Comparison of ENCODE assay signal across 19 cellular contexts in genomic region chr19:56577719-56578602, GRCh38. TPM values are rescaled to one million over a fixed set of nuclear protein-coding genes. Genes with fewer than 3 reads are reported as not detected.
DNase-seq lines count a peak whose midpoint lies in the region; FAIRE-seq and TF ChIP-seq lines count a peak whose summit lies in the region.
"Had no signal": no experiment of that assay in that cellular context is flagged by ENCODE, and none has a peak within 500 bp of the region (broad histone marks: within the 10 kb centered on the region; RNA-seq: fewer than 3 reads in every experiment).

No MANE protein-coding gene starts in this region.

- no peak overlapping the region for H3K9ac ChIP-seq in kidney (ENCODE audit: low read length in 2 of 2)

- H3K36me3 ChIP-seq in kidney (ENCODE audit: control insufficient read depth in 1 of 2, insufficient read depth in 2 of 2, low read length in 2 of 2) = peaks cover 25 to 42% of the 10 kb centered on the region in 2 donors

- peak; percentile 16 for DNase-seq in NCI-H748 (lab: John Stamatoyannopoulos, UW; ENCODE audit: unreplicated experiment)
- DNase-seq in NCI-H748 treated with DMSO at 0.1 percent for 48 hours (lab: John Stamatoyannopoulos, UW) = no peak
- peak; percentile 7 for DNase-seq in amniotic epithelial cell (ENCODE audit: low read depth)
- DNase-seq in kidney = no peak
- DNase-seq in urothelium cell line (ENCODE audit: low spot score) = no peak
- no peak for DNase-seq in CD1c-positive myeloid dendritic cell (ENCODE audit: extremely low spot score)
- no peak for DNase-seq in D721Med (ENCODE audit: insufficient read length, low spot score)
- DNase-seq: C1 segment of cervical spinal cord, DMS79 treated with DMSO at 0.1 percent for 48 hours, Kasumi-1, NCI-H1930, NCI-H2171 treated with DMSO at 0.1 percent for 48 hours, NCI-H446 treated with DMSO at 0.1 percent for 48 hours, NCI-H774, RPMI8226, SIG-M5 had no signal

- peak overlapping the region; percentile 9 to 44 for H3K4me3 ChIP-seq in kidney (ENCODE audit: low read length in 2 of 2)
- H3K4me3 ChIP-seq: GM23338 had no signal

- peaks cover 73 to 95% of the 10 kb centered on the region in 2 donors for H3K9me3 ChIP-seq in kidney (ENCODE audit: control insufficient read depth in 1 of 2, low read length in 2 of 2)

- H3K4me1 ChIP-seq in kidney (ENCODE audit: control insufficient read depth in 1 of 2, insufficient read depth in 1 of 2, low read depth in 1 of 2, low read length in 2 of 2) = no peaks in the 10 kb centered on the region

- H3K27ac ChIP-seq in kidney (ENCODE audit: low read depth in 2 of 2, low read length in 2 of 2) (no peak overlapping the region), temporal lobe (ENCODE audit: low read depth, low read length) (peak overlapping the region; percentile 8)

- TF ChIP-seq CTCF in kidney (IDR thresholded peaks at IDR 0.05; ENCODE audit: borderline replicate concordance, extremely low read depth, insufficient read depth) (no peak), D721Med (IDR thresholded peaks at IDR 0.05; ENCODE audit: insufficient read depth, missing control alignments) (no peak)

- no peak for FAIRE-seq in kidney (lab: Jason Lieb, UNC)
- no peak for FAIRE-seq in urothelium cell line (lab: Jason Lieb, UNC)
- no peak for FAIRE-seq in D721Med (lab: Jason Lieb, UNC)
- FAIRE-seq: GM18507 had no signal

- intact Hi-C loops in kidney (cut with DNase I) = no loop called here

RNA-seq across cellular contexts. Expression of gene ZNF470, which starts 10.7 kb away (rescaled TPM):
- total RNA-seq in kidney = 6.6 TPM
- polyA plus RNA-seq in kidney (ENCODE audit: insufficient read depth, low read depth, low replicate concordance) = 5.1 TPM
- 11.8 TPM for total RNA-seq in temporal lobe

RNA-seq across cellular contexts. Expression of gene ZNF71, which starts 17.1 kb away (rescaled TPM):
- total RNA-seq in kidney (7.6 TPM), temporal lobe (14.8 TPM)
- polyA plus RNA-seq in kidney (ENCODE audit: insufficient read depth, low read depth, low replicate concordance) = 3.5 TPM

RNA-seq across cellular contexts. Expression of gene ZFP28, which starts 39.2 kb away (rescaled TPM):
- 11.6 TPM for total RNA-seq in kidney
- 3.4 TPM for polyA plus RNA-seq in kidney (ENCODE audit: insufficient read depth, low read depth, low replicate concordance)
- total RNA-seq in temporal lobe = 30.5 TPM

Comparison
In these comparisons a context has a peak if more than half of its experiments do, and no peak if none do; other contexts are left out.
1. DNase-seq: peak in NCI-H748 (single experiment) and amniotic epithelial cell (single experiment); none in NCI-H748 treated with DMSO at 0.1 percent for 48 hours (single experiment), kidney (single experiment), urothelium cell line (single experiment), CD1c-positive myeloid dendritic cell (single experiment) and D721Med (single experiment).